In genomic region chr7:2804227-2804763, GRCh38 we compare ENCODE assay signal across 1 cellular context.
TF ChIP-seq lines count a peak whose summit lies in the region.

No MANE protein-coding gene starts in this region.

TF ChIP-seq in HepG2, 621 proteins besides CTCF, POLR2A, EP300 and RAD21 (continued from another document and continues in another):
- TF ChIP-seq AHDC1 (CRISPR knock-in tag; IDR thresholded peaks at IDR 0.05; ENCODE audit: borderline replicate concordance) (0 out of 2 replicates have a peak, but pooled peaks have one; percentile 43), ZSCAN9 (CRISPR knock-in tag; IDR thresholded peaks at IDR 0.05; ENCODE audit: borderline replicate concordance) (no peak), ZNF124 (CRISPR knock-in tag; IDR thresholded peaks at IDR 0.05) (0 out of 2 replicates have a peak, but pooled peaks have one; percentile 55), TBX2 (CRISPR knock-in tag; IDR thresholded peaks at IDR 0.05; ENCODE audit: borderline replicate concordance) (peak; percentile 99), CREM (IDR thresholded peaks at IDR 0.05) (peak; percentile 75; the same call in 1 of the 2 replicates), CREM (CRISPR knock-in tag; IDR thresholded peaks at IDR 0.05) (no peak), ARID3A (IDR thresholded peaks at IDR 0.05; ENCODE audit: low read depth, low read length) (no peak), ZMYM4 (CRISPR knock-in tag; IDR thresholded peaks at IDR 0.05) (peak; percentile 86), SOX13 (IDR thresholded peaks at IDR 0.05) (peak; percentile 70), SOX13 (CRISPR knock-in tag; conservative IDR thresholded peaks at IDR 0.05 in 1 of 2, IDR thresholded peaks at IDR 0.05 in 1 of 2) (peak in 1 of 2 experiments; percentile 83; a peak in 2 of 4 replicates), NR2F1 (CRISPR knock-in tag; IDR thresholded peaks at IDR 0.05) (0 out of 4 replicates have a peak, but pooled peaks of 1 of the 2 experiments have one; percentile 4), HNRNPUL1 (IDR thresholded peaks at IDR 0.05; ENCODE audit: low read depth, low read length) (no peak), ZFY (CRISPR knock-in tag; IDR thresholded peaks at IDR 0.05) (peak; percentile 34; the same call in 1 of the 2 replicates), PPARG (CRISPR knock-in tag; conservative IDR thresholded peaks at IDR 0.05) (peak; percentile 74), KAT7 (CRISPR knock-in tag; IDR thresholded peaks at IDR 0.05; ENCODE audit: borderline replicate concordance) (no peak), ZKSCAN8 (CRISPR knock-in tag; IDR thresholded peaks at IDR 0.05; ENCODE audit: borderline replicate concordance) (0 out of 2 replicates have a peak, but pooled peaks have one; percentile 58), ASH2L (IDR thresholded peaks at IDR 0.05; ENCODE audit: insufficient read length, low read depth, low read length) (peak; percentile 54), IRF2 (CRISPR knock-in tag; IDR thresholded peaks at IDR 0.05) (peak; percentile 81), RCOR2 (CRISPR knock-in tag; IDR thresholded peaks at IDR 0.05) (peak; percentile 59; the same call in 1 of the 2 replicates), YEATS4 (CRISPR knock-in tag; IDR thresholded peaks at IDR 0.05; ENCODE audit: borderline replicate concordance) (no peak), KLF16 (CRISPR knock-in tag; IDR thresholded peaks at IDR 0.05) (peak in 1 of 2 experiments; percentile 38; a peak in 2 of 4 replicates), ZBTB43 (CRISPR knock-in tag; conservative IDR thresholded peaks at IDR 0.05) (peak; percentile 99), ZNF709 (CRISPR knock-in tag; IDR thresholded peaks at IDR 0.05) (0 out of 2 replicates have a peak, but pooled peaks have one; percentile 33), ZNF331 (CRISPR knock-in tag; IDR thresholded peaks at IDR 0.05) (peak; percentile 81), CHD4 (IDR thresholded peaks at IDR 0.05; ENCODE audit: borderline replicate concordance, low read length) (peak; percentile 58; the same call in 1 of the 2 replicates), MAX (IDR thresholded peaks at IDR 0.05) (peak; percentile 52), ZNF567 (CRISPR knock-in tag; IDR thresholded peaks at IDR 0.05; ENCODE audit: borderline replicate concordance) (no peak), ELF1 (CRISPR knock-in tag; IDR thresholded peaks at IDR 0.05) (no peak), GATAD2A (CRISPR knock-in tag; IDR thresholded peaks at IDR 0.05) (peak; percentile 93), FOXO1 (CRISPR knock-in tag; IDR thresholded peaks at IDR 0.05) (peak; percentile 71), SMYD3 (CRISPR knock-in tag; IDR thresholded peaks at IDR 0.05) (0 out of 2 replicates have a peak, but pooled peaks have one; percentile 41), ARID5B (CRISPR knock-in tag; IDR thresholded peaks at IDR 0.05) (peak; percentile 77), MTF1 (CRISPR knock-in tag; IDR thresholded peaks at IDR 0.05) (no peak), FOXJ3 (CRISPR knock-in tag; IDR thresholded peaks at IDR 0.05; ENCODE audit: borderline replicate concordance) (peak; percentile 51; the same call in 1 of the 2 replicates), ZNF142 (CRISPR knock-in tag; IDR thresholded peaks at IDR 0.05) (no peak), HNRNPK (IDR thresholded peaks at IDR 0.05; ENCODE audit: low read depth, low read length, poor library complexity, severe bottlenecking) (no peak), ONECUT2 (CRISPR knock-in tag; IDR thresholded peaks at IDR 0.05) (0 out of 2 replicates have a peak, but pooled peaks have one; percentile 32), ZBTB33 (CRISPR knock-in tag; IDR thresholded peaks at IDR 0.05) (0 out of 2 replicates have a peak, but pooled peaks have one; percentile 46), JUN (CRISPR knock-in tag; IDR thresholded peaks at IDR 0.05) (no peak), FOXA3 (CRISPR knock-in tag; IDR thresholded peaks at IDR 0.05) (peak; percentile 75), ZNF205 (CRISPR knock-in tag; IDR thresholded peaks at IDR 0.05) (peak; percentile 80; the same call in 1 of the 2 replicates), ZNF296 (CRISPR knock-in tag; conservative IDR thresholded peaks at IDR 0.05) (no peak), NR2F2 (IDR thresholded peaks at IDR 0.05; ENCODE audit: borderline replicate concordance, low read depth) (peak; percentile 61; the same call in 1 of the 2 replicates)
